ENCODE assay signal across 2 cellular contexts in genomic region chr4:52721968-52722814, GRCh38.
A peak's percentile ranks its signal among the peaks of the same experiment; 100 is the strongest.
TF ChIP-seq lines count a peak whose summit lies in the region.

No MANE protein-coding gene starts in this region.

TF ChIP-seq in IMR-90, 13 proteins besides CTCF, POLR2A, EP300 and RAD21 (continued from another document):
- TF ChIP-seq MAZ (IDR thresholded peaks at IDR 0.05; ENCODE audit: borderline replicate concordance, low read depth, low read length) (peak; percentile 66; the same call in 1 of the 2 replicates), MXI1 (IDR thresholded peaks at IDR 0.05; ENCODE audit: borderline replicate concordance, low read depth, low read length) (0 out of 2 replicates have a peak, but pooled peaks have one; percentile 36), RCOR1 (IDR thresholded peaks at IDR 0.05; ENCODE audit: insufficient replicate concordance, low read length) (no peak), FOS (IDR thresholded peaks at IDR 0.05; ENCODE audit: low read depth, low read length) (peak; percentile 13; the same call in 1 of the 2 replicates), CEBPB (IDR thresholded peaks at IDR 0.05; ENCODE audit: low read depth, low read length) (0 out of 2 replicates have a peak, but pooled peaks have one; percentile 2), CHD1 (IDR thresholded peaks at IDR 0.05; ENCODE audit: low read depth, low read length) (no peak), ELK1 (IDR thresholded peaks at IDR 0.05; ENCODE audit: borderline replicate concordance, low read depth, low read length) (no peak), USF2 (IDR thresholded peaks at IDR 0.05; ENCODE audit: low read depth, low read length) (no peak), BHLHE40 (IDR thresholded peaks at IDR 0.05; ENCODE audit: low read depth, low read length) (no peak), MAFK (IDR thresholded peaks at IDR 0.05; ENCODE audit: low read depth, low read length) (no peak), SMC3 (IDR thresholded peaks at IDR 0.05; ENCODE audit: low read depth, low read length) (no peak)

TF ChIP-seq in PFSK-1, 5 proteins besides CTCF, POLR2A, EP300 and RAD21 (continued from another document):
- no peak for TF ChIP-seq REST (IDR thresholded peaks at IDR 0.05; ENCODE audit: insufficient read depth in 1 of 2, low read depth in 2 of 2, low read length in 2 of 2)
- no peak for TF ChIP-seq FOXP2 (optimal IDR thresholded peaks at IDR 0.05; ENCODE audit: borderline replicate concordance, extremely low read depth, extremely low read length, insufficient read depth)
- no peak for TF ChIP-seq TAF1 (IDR thresholded peaks at IDR 0.05; ENCODE audit: borderline replicate concordance, insufficient read depth, low read length)
TF ChIP-seq in PFSK-1: peak in this region for 1.
